22 cellular contexts compared by ENCODE assay signal in the genomic region with DNA sequence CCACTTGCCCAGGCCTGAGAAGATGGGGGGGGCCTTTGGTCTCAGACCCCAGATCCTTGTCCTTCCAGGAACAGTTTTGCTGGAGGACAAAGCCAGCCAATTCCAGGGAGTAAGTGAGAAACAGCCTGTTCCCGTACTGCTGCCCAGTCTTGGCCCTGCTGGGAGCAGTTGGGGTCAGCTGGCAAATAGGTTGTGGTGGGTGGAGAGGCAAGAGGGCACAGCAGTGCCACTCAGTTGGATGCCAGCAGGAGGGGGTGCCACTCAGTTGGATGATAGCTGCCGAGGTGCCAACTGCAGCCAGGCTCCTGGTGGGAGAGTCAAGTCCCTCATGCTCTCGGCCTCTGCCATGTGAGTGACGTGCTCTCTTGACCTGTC.
A peak's percentile ranks its signal among the peaks of the same experiment; 100 is the strongest.
DNase-seq lines count a peak whose midpoint lies in the region; ATAC-seq, FAIRE-seq and TF ChIP-seq lines count a peak whose summit lies in the region.
"Had no signal": no experiment of that assay in that cellular context is flagged by ENCODE, and none has a peak within 500 bp of the region (broad histone marks: within the 10 kb centered on the region; RNA-seq: fewer than 3 reads in every experiment).

No MANE protein-coding gene starts in this region.

- H3K36me3 Mint-ChIP-seq in brain, result peaks cover 21% of the 10 kb centered on the region

- DNase-seq in AG04450 (ENCODE audit: low read depth, low spot score) (no peak), kidney (peak; percentile 70), osteoblast (ENCODE audit: insufficient read length, low spot score, missing footprints) (no peak), HuH-7 (ENCODE audit: low spot score) (no peak), NCI-H2081 (lab: John Stamatoyannopoulos, UW) (no peak)
- no peak for DNase-seq in activated CD4-positive, alpha-beta T cell treated with anti-CD3 and anti-CD28 coated beads, Interleukin-2, amount 50 U/mL, for 48 hours
- DNase-seq: activated CD8-positive, alpha-beta memory T cell treated with anti-CD3 and anti-CD28 coated beads for 24 hours; activated naive CD8-positive, alpha-beta T cell treated with anti-CD3 and anti-CD28 coated beads for 36 hours; erythroblast; GDM1; NCI-H1105 treated with DMSO at 0.1 percent for 48 hours; NCI-H510A; stimulated activated CD4-positive, alpha-beta T cell treated with anti-CD3 and anti-CD28 coated beads, Interleukin-2, amount 100 ng/mL, for 48 hours had no signal

- no peaks in the 10 kb centered on the region for H3K9me3 Mint-ChIP-seq in brain
- H3K9me3 Mint-ChIP-seq: activated naive CD8-positive, alpha-beta T cell treated with anti-CD3 and anti-CD28 coated beads for 36 hours; activated T-helper 1 cell treated with anti-CD3 and anti-CD28 coated beads, Interleukin-12 subunit alpha, Interleukin-12 subunit beta, Interleukin-2, Interleukin-4 antibody, amounts not matched to agents 30 ng/mL and 10 ng/mL and 1 ng/mL, durations not matched to agents 14 hours and 24 hours and 36 hours had no signal

- no peak for ATAC-seq in GM21717 (IDR thresholded peaks at IDR 0.05; ENCODE audit: unreplicated experiment)
- ATAC-seq: gastroesophageal sphincter, GM12878 had no signal

- no peak overlapping the region for H3K4me3 Mint-ChIP-seq in brain
- H3K4me3 Mint-ChIP-seq: activated naive CD8-positive, alpha-beta T cell treated with anti-CD3 and anti-CD28 coated beads for 36 hours; activated T-helper 1 cell treated with anti-CD3 and anti-CD28 coated beads, Interleukin-12 subunit alpha, Interleukin-12 subunit beta, Interleukin-2, Interleukin-4 antibody, amounts not matched to agents 30 ng/mL and 10 ng/mL and 1 ng/mL, durations not matched to agents 14 hours and 24 hours and 36 hours had no signal

- no peak overlapping the region for H2AFZ ChIP-seq in osteoblast (ENCODE audit: low read length)

- TF ChIP-seq CTCF in AG04450 (IDR thresholded peaks at IDR 0.05; ENCODE audit: low read depth, low read length), result no peak
- no peak for TF ChIP-seq CTCF in brain (conservative IDR thresholded peaks at IDR 0.05)
- no peak for TF ChIP-seq CTCF in kidney (IDR thresholded peaks at IDR 0.05; ENCODE audit: borderline replicate concordance, extremely low read depth, insufficient read depth)
- TF ChIP-seq CTCF in osteoblast (IDR thresholded peaks at IDR 0.05; ENCODE audit: extremely low read depth, low read depth, low read length), result no peak

- H3K27ac ChIP-seq in AG04450 (ENCODE audit: low read depth, low read length) (peak overlapping the region; percentile 85), kidney (ENCODE audit: low read depth in 2 of 2, low read length in 2 of 2) (peak overlapping the region; percentile 3 to 45), osteoblast (ENCODE audit: low read depth, low read length) (peak overlapping the region; percentile 89)
- H3K27ac ChIP-seq: A549, KMS-11, ovary had no signal

- H3K27me3 Mint-ChIP-seq in brain, result no peaks in the 10 kb centered on the region
- H3K27me3 Mint-ChIP-seq: activated naive CD8-positive, alpha-beta T cell treated with anti-CD3 and anti-CD28 coated beads for 36 hours had no signal

- peaks cover 28 to 54% of the 10 kb centered on the region in 2 donors for H3K4me1 ChIP-seq in kidney (ENCODE audit: control insufficient read depth in 1 of 2, insufficient read depth in 1 of 2, low read depth in 1 of 2, low read length in 2 of 2)
- H3K4me1 ChIP-seq in osteoblast (ENCODE audit: insufficient read depth, low read length), result peaks cover 74% of the 10 kb centered on the region

- H3K9ac ChIP-seq in kidney (ENCODE audit: low read length in 2 of 2), result no peak overlapping the region
- H3K9ac ChIP-seq: KMS-11 had no signal

- peaks cover 76% of the 10 kb centered on the region for H3K4me1 Mint-ChIP-seq in brain

- peaks cover 32% of the 10 kb centered on the region for H4K20me1 ChIP-seq in osteoblast (ENCODE audit: insufficient read depth, low read length)

- H3K4me3 ChIP-seq in AG04450 (ENCODE audit: low read depth, low read length) (no peak overlapping the region), kidney (ENCODE audit: low read length in 2 of 2) (no peak overlapping the region), osteoblast (ENCODE audit: insufficient read depth, low read length) (no peak overlapping the region)
- H3K4me3 ChIP-seq: A549, gastroesophageal sphincter, GM12878, ovary had no signal

- peaks cover 17 to 25% of the 10 kb centered on the region in 2 donors for H3K36me3 ChIP-seq in kidney (ENCODE audit: control insufficient read depth in 1 of 2, insufficient read depth in 2 of 2, low read length in 2 of 2)
- peaks cover 26% of the 10 kb centered on the region for H3K36me3 ChIP-seq in osteoblast (ENCODE audit: insufficient read depth, low read length)
- H3K36me3 ChIP-seq: ovary had no signal

- CTCF ChIA-PET in AG04450 (lab: Charles Lee), result interaction anchor here (1.1 to 24.3 kb wide), 2 partner anchors 9 to 56 kb away, joined by 5 to 767 read pairs; no protein-coding TSS in a partner anchor

- H3K9me3 ChIP-seq in AG04450 (ENCODE audit: control insufficient read depth, insufficient read depth, low read length), result no peaks in the 10 kb centered on the region
- no peaks in the 10 kb centered on the region for H3K9me3 ChIP-seq in kidney (ENCODE audit: control insufficient read depth in 1 of 2, low read length in 2 of 2)
- no peaks in the 10 kb centered on the region for H3K9me3 ChIP-seq in osteoblast (ENCODE audit: low read depth, low read length)
- H3K9me3 ChIP-seq: A549, gastroesophageal sphincter, ovary had no signal

- H3K27me3 ChIP-seq in AG04450 (ENCODE audit: control insufficient read depth, insufficient read depth, low read length) (no peaks in the 10 kb centered on the region), osteoblast (ENCODE audit: insufficient read depth, low read length) (no peaks in the 10 kb centered on the region)
- H3K27me3 ChIP-seq: brain microvascular endothelial cell, gastroesophageal sphincter, ovary had no signal

- H3K27ac Mint-ChIP-seq in brain, result peak overlapping the region in 3 of 5 experiments; percentile 50 to 86 (median 77)

- peak overlapping the region; percentile 31 for H3K4me2 ChIP-seq in osteoblast (ENCODE audit: insufficient read depth, low read length)
- H3K4me2 ChIP-seq: A549, KMS-11 had no signal

- FAIRE-seq in kidney (lab: Jason Lieb, UNC), result no peak
- FAIRE-seq: A549, GM12878 had no signal

- POLR2A ChIA-PET in AG04450 (lab: Yijun Ruan, JAX), result interaction anchor here (0.9 to 1.2 kb wide), 2 partner anchors 16 to 32 kb away, joined by 3 to 4 read pairs; no protein-coding TSS in a partner anchor

- intact Hi-C loops in kidney (cut with DNase I), result no loop called here

- peaks cover 30% of the 10 kb centered on the region for H3K79me2 ChIP-seq in osteoblast (ENCODE audit: insufficient read depth, low read length)

Comparison
In these comparisons a context has a peak if more than half of its experiments do, and no peak if none do; other contexts are left out.
1. H3K27ac ChIP-seq: peak in every context shown above with its lines; median percentile 89 in osteoblast; 85 in AG04450; 24 in kidney.